Comparison of ENCODE assay signal across 1 cellular context in genomic region chr14:96623676-96624484, GRCh38.
TF ChIP-seq lines count a peak whose summit lies in the region.

No MANE protein-coding gene starts in this region.

TF ChIP-seq in K562, 482 proteins besides CTCF, POLR2A, EP300 and RAD21 (continued from another document):
- TF ChIP-seq, protein P1, sequence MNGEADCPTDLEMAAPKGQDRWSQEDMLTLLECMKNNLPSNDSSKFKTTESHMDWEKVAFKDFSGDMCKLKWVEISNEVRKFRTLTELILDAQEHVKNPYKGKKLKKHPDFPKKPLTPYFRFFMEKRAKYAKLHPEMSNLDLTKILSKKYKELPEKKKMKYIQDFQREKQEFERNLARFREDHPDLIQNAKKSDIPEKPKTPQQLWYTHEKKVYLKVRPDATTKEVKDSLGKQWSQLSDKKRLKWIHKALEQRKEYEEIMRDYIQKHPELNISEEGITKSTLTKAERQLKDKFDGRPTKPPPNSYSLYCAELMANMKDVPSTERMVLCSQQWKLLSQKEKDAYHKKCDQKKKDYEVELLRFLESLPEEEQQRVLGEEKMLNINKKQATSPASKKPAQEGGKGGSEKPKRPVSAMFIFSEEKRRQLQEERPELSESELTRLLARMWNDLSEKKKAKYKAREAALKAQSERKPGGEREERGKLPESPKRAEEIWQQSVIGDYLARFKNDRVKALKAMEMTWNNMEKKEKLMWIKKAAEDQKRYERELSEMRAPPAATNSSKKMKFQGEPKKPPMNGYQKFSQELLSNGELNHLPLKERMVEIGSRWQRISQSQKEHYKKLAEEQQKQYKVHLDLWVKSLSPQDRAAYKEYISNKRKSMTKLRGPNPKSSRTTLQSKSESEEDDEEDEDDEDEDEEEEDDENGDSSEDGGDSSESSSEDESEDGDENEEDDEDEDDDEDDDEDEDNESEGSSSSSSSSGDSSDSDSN (IDR thresholded peaks at IDR 0.05; ENCODE audit: borderline replicate concordance in 1 of 2, low read depth in 2 of 2, low read length in 2 of 2): 0 out of 4 replicates have a peak, but pooled peaks of 1 of the 2 experiments have one; percentile 29
- TF ChIP-seq ZNF316 (IDR thresholded peaks at IDR 0.05): peak; percentile 34; the same call in 1 of the 2 replicates
